In genomic region chr15:64893481-64894394, GRCh38 we compare ENCODE assay signal across 1 cellular context.
TF ChIP-seq lines count a peak whose summit lies in the region.

No MANE protein-coding gene starts in this region.

TF ChIP-seq in HepG2, 621 proteins besides CTCF, POLR2A, EP300 and RAD21 (continued from another document and continues in another):
- TF ChIP-seq DMTF1 (CRISPR knock-in tag; IDR thresholded peaks at IDR 0.05) (no peak), ZNF816 (CRISPR knock-in tag; IDR thresholded peaks at IDR 0.05; ENCODE audit: borderline replicate concordance) (no peak), DZIP1 (CRISPR knock-in tag; IDR thresholded peaks at IDR 0.05) (no peak), FOXC1 (CRISPR knock-in tag; IDR thresholded peaks at IDR 0.05; ENCODE audit: borderline replicate concordance) (peak; percentile 48; the same call in 1 of the 2 replicates), HMGXB3 (CRISPR knock-in tag; IDR thresholded peaks at IDR 0.05; ENCODE audit: borderline replicate concordance) (no peak), MAFK (conservative IDR thresholded peaks at IDR 0.05 in 1 of 2, IDR thresholded peaks at IDR 0.05 in 1 of 2; ENCODE audit: low read length in 2 of 2) (no peak), ZNF142 (CRISPR knock-in tag; IDR thresholded peaks at IDR 0.05) (no peak), CHD2 (IDR thresholded peaks at IDR 0.05; ENCODE audit: low read depth, low read length) (no peak), UBTF (CRISPR knock-in tag; IDR thresholded peaks at IDR 0.05) (0 out of 2 replicates have a peak, but pooled peaks have one; percentile 2), ADNP (CRISPR knock-in tag; IDR thresholded peaks at IDR 0.05) (no peak), LRRFIP1 (CRISPR knock-in tag; conservative IDR thresholded peaks at IDR 0.05) (no peak), AGO1 (IDR thresholded peaks at IDR 0.05; ENCODE audit: low read depth, low read length, poor library complexity, severe bottlenecking) (no peak), ZNF263 (CRISPR knock-in tag; IDR thresholded peaks at IDR 0.05) (no peak; the same call in 1 of the 2 replicates), ZBTB21 (CRISPR knock-in tag; IDR thresholded peaks at IDR 0.05) (no peak), RBM39 (IDR thresholded peaks at IDR 0.05; ENCODE audit: low read depth, low read length, poor library complexity, severe bottlenecking) (peak; percentile 44), KDM5B (CRISPR knock-in tag; IDR thresholded peaks at IDR 0.05; ENCODE audit: borderline replicate concordance) (no peak), HOXA5 (CRISPR knock-in tag; IDR thresholded peaks at IDR 0.05) (no peak), ZNF660 (CRISPR knock-in tag; IDR thresholded peaks at IDR 0.05; ENCODE audit: borderline replicate concordance, low read depth) (no peak), NFKBIZ (CRISPR knock-in tag; IDR thresholded peaks at IDR 0.05) (no peak), ETV5 (CRISPR knock-in tag; IDR thresholded peaks at IDR 0.05; ENCODE audit: borderline replicate concordance) (0 out of 2 replicates have a peak, but pooled peaks have one; percentile 12), ZNF460 (CRISPR knock-in tag; IDR thresholded peaks at IDR 0.05; ENCODE audit: borderline replicate concordance) (no peak), MAFG (CRISPR knock-in tag; IDR thresholded peaks at IDR 0.05) (no peak), SRSF1 (optimal IDR thresholded peaks at IDR 0.05; ENCODE audit: low read depth, low read length) (no peak), CBX1 (IDR thresholded peaks at IDR 0.05; ENCODE audit: low read depth) (no peak), ZNF121 (CRISPR knock-in tag; IDR thresholded peaks at IDR 0.05) (no peak), ARID5B (CRISPR knock-in tag; IDR thresholded peaks at IDR 0.05) (peak; percentile 40; the same call in 1 of the 2 replicates)
